In genomic region chr11:1002091-1002984, GRCh38 we compare ENCODE assay signal across 27 cellular contexts. TPM values are rescaled to one million over a fixed set of nuclear protein-coding genes. Genes with fewer than 3 reads are reported as not detected.
"Had no signal": no experiment of that assay in that cellular context is flagged by ENCODE, and none has a peak within 500 bp of the region (broad histone marks: within the 10 kb centered on the region; RNA-seq: fewer than 3 reads in every experiment).

No MANE protein-coding gene starts in this region.

- DNase-seq: activated CD4-positive, alpha-beta T cell treated with anti-CD3 and anti-CD28 coated beads for 48 hours; activated CD4-positive, alpha-beta T cell treated with anti-CD3 and anti-CD28 coated beads, Interleukin-2, amount 50 U/mL, for 4 hours; activated CD4-positive, CD25-positive, alpha-beta regulatory T cell treated with anti-CD3 and anti-CD28 coated beads, Interleukin-2, amount 50 U/mL, for 72 hours; activated CD8-positive, alpha-beta memory T cell treated with anti-CD3 and anti-CD28 coated beads for 24 hours; activated naive CD4-positive, alpha-beta T cell treated with anti-CD3 and anti-CD28 coated beads, Interleukin-2, amount 50 U/mL, for 16 hours; activated naive CD8-positive, alpha-beta T cell treated with anti-CD3 and anti-CD28 coated beads, Interleukin-2, amount 10 ng/mL, durations not matched to agents 7 days and 5 days; activated T-cell treated with anti-CD3 and anti-CD28 coated beads, Interleukin-2, amount 50 U/mL, for 72 hours; adrenal gland; anterior cingulate cortex; central memory CD4-positive, alpha-beta T cell; MG63; NCI-H1105; NCI-H1436; NCI-H1694 treated with DMSO at 0.1 percent for 48 hours; NCI-H2029 treated with DMSO at 0.1 percent for 48 hours; NCI-H345; NCI-H510A treated with DMSO at 0.1 percent for 48 hours; NCI-H69; Peyer's patch; Right ventricle myocardium superior had no signal

- H3K9me3 ChIP-seq: adrenal gland, body of pancreas, MG63, Peyer's patch had no signal

- H3K27ac ChIP-seq: adrenal gland, Peyer's patch, RWPE1 had no signal

- H3K27ac Mint-ChIP-seq: activated T-cell treated with anti-CD3 and anti-CD28 coated beads, Interleukin-2, amount 50 U/mL, for 72 hours; T-helper 1 cell treated with Interleukin-12 subunit alpha and Interleukin-12 subunit beta and Interleukin-4 antibody, amounts not matched to agents 30 μg/mL and 1 μg/mL, for 36 hours had no signal

- H3K4me1 Mint-ChIP-seq: activated naive CD8-positive, alpha-beta T cell treated with anti-CD3 and anti-CD28 coated beads, Interleukin-2, amount 10 ng/mL, durations not matched to agents 7 days and 5 days; WTC11 had no signal

- H3K4me1 ChIP-seq: adrenal gland, Peyer's patch had no signal

- FAIRE-seq: bronchial epithelial cell had no signal

- H3K9me3 Mint-ChIP-seq: activated naive CD8-positive, alpha-beta T cell treated with anti-CD3 and anti-CD28 coated beads, Interleukin-2, amount 10 ng/mL, durations not matched to agents 7 days and 5 days; activated T-cell treated with anti-CD3 and anti-CD28 coated beads, Interleukin-2, amount 50 U/mL, for 72 hours; T-helper 1 cell treated with Interleukin-12 subunit alpha and Interleukin-12 subunit beta and Interleukin-4 antibody, amounts not matched to agents 30 μg/mL and 1 μg/mL, for 36 hours; WTC11 had no signal

- H3K27me3 Mint-ChIP-seq: activated naive CD8-positive, alpha-beta T cell treated with anti-CD3 and anti-CD28 coated beads, Interleukin-2, amount 10 ng/mL, durations not matched to agents 7 days and 5 days had no signal

- H3K4me3 Mint-ChIP-seq: activated naive CD8-positive, alpha-beta T cell treated with anti-CD3 and anti-CD28 coated beads, Interleukin-2, amount 10 ng/mL, durations not matched to agents 7 days and 5 days; activated T-cell treated with anti-CD3 and anti-CD28 coated beads, Interleukin-2, amount 50 U/mL, for 72 hours; T-helper 1 cell treated with Interleukin-12 subunit alpha and Interleukin-12 subunit beta and Interleukin-4 antibody, amounts not matched to agents 30 μg/mL and 1 μg/mL, for 36 hours; WTC11 had no signal

- H3K27me3 ChIP-seq: adrenal gland, body of pancreas, MG63, Peyer's patch had no signal

- ATAC-seq: activated T-cell treated with anti-CD3 and anti-CD28 coated beads, Interleukin-2, amount 50 U/mL, for 72 hours; body of pancreas; WTC11 had no signal

- H3K4me3 ChIP-seq: adrenal gland, body of pancreas, MG63, Peyer's patch had no signal

RNA-seq across cellular contexts. Expression of gene MUC6, which starts 34.2 kb away (rescaled TPM):
- total RNA-seq: activated naive CD8-positive, alpha-beta T cell treated with anti-CD3 and anti-CD28 coated beads, Interleukin-2, amount 10 ng/mL, durations not matched to agents 7 days and 5 days; activated T-cell treated with anti-CD3 and anti-CD28 coated beads, Interleukin-2, amount 50 U/mL, for 72 hours; bronchial epithelial cell; chondrocyte; Peyer's patch; Right ventricle myocardium superior; SK-MEL-5 had no signal
